1 cellular context compared by ENCODE assay signal in the genomic region with DNA sequence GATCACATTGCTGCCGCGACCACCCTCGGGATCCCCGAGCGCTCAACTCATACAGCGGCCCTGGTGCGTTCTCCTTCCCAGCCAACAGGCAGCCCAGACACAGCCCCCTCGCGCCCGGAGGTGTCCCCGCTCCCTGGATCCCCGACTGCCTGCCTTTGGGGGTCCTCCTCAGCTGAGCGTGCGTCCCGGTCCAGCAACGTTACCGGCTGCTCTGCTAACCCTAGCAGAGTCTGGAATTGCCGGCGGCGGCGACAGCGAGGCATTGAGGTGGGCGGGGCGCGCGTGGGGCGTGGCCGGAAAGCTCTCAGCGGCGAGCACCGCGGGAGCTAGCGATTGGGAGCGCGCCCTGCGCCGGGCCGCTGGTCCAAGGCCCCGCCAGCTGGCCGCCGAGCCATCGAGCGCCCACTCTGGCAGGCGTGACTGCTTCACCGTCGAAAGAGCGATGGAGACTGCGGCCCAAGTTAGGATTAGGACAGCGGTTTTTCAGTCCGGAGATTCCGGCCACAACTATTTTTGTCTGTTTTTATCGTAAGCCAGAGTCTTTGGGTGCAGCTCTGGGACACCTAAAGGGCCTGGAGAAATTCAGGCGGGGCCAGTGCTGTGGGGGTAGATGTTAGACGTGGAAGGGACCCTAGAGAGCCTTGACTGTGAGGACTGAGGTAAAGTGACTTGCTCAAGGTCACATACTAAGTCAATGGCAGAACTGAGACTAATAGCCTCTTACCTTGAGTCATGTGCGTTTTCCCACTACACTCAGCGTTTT.
TF ChIP-seq lines count a peak whose summit lies in the region.

A gene (minus strand): TSS at position 232 of the 763 bp plus-strand sequence. CDS start 17,575 bp downstream, outside the sequence.

TF ChIP-seq in HepG2, 621 proteins besides CTCF, POLR2A, EP300 and RAD21 (continued from another document and continues in another):
- TF ChIP-seq, protein P1, sequence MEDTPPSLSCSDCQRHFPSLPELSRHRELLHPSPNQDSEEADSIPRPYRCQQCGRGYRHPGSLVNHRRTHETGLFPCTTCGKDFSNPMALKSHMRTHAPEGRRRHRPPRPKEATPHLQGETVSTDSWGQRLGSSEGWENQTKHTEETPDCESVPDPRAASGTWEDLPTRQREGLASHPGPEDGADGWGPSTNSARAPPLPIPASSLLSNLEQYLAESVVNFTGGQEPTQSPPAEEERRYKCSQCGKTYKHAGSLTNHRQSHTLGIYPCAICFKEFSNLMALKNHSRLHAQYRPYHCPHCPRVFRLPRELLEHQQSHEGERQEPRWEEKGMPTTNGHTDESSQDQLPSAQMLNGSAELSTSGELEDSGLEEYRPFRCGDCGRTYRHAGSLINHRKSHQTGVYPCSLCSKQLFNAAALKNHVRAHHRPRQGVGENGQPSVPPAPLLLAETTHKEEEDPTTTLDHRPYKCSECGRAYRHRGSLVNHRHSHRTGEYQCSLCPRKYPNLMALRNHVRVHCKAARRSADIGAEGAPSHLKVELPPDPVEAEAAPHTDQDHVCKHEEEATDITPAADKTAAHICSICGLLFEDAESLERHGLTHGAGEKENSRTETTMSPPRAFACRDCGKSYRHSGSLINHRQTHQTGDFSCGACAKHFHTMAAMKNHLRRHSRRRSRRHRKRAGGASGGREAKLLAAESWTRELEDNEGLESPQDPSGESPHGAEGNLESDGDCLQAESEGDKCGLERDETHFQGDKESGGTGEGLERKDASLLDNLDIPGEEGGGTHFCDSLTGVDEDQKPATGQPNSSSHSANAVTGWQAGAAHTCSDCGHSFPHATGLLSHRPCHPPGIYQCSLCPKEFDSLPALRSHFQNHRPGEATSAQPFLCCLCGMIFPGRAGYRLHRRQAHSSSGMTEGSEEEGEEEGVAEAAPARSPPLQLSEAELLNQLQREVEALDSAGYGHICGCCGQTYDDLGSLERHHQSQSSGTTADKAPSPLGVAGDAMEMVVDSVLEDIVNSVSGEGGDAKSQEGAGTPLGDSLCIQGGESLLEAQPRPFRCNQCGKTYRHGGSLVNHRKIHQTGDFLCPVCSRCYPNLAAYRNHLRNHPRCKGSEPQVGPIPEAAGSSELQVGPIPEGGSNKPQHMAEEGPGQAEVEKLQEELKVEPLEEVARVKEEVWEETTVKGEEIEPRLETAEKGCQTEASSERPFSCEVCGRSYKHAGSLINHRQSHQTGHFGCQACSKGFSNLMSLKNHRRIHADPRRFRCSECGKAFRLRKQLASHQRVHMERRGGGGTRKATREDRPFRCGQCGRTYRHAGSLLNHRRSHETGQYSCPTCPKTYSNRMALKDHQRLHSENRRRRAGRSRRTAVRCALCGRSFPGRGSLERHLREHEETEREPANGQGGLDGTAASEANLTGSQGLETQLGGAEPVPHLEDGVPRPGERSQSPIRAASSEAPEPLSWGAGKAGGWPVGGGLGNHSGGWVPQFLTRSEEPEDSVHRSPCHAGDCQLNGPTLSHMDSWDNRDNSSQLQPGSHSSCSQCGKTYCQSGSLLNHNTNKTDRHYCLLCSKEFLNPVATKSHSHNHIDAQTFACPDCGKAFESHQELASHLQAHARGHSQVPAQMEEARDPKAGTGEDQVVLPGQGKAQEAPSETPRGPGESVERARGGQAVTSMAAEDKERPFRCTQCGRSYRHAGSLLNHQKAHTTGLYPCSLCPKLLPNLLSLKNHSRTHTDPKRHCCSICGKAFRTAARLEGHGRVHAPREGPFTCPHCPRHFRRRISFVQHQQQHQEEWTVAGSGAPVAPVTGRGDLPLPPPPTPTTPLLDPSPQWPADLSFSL (CRISPR knock-in tag; IDR thresholded peaks at IDR 0.05): peak; percentile 30
- 0 out of 2 replicates have a peak, but pooled peaks have one; percentile 66 for TF ChIP-seq ATRX (CRISPR knock-in tag; IDR thresholded peaks at IDR 0.05; ENCODE audit: borderline replicate concordance)
- peak; percentile 99 for TF ChIP-seq MXD4 (CRISPR knock-in tag; IDR thresholded peaks at IDR 0.05)
- TF ChIP-seq, protein P2, sequence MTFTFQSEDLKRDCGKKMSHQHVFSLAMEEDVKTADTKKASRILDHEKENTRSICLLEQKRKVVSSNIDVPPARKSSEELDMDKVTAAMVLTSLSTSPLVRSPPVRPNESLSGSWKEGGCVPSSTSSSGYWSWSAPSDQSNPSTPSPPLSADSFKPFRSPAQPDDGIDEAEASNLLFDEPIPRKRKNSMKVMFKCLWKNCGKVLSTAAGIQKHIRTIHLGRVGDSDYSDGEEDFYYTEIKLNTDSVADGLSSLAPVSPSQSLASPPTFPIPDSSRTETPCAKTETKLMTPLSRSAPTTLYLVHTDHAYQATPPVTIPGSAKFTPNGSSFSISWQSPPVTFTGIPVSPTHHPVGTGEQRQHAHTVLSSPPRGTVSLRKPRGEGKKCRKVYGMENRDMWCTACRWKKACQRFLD (CRISPR knock-in tag; IDR thresholded peaks at IDR 0.05; ENCODE audit: borderline replicate concordance): peak; percentile 96; the same call in 1 of the 2 replicates
- TF ChIP-seq ZNF180 (CRISPR knock-in tag; IDR thresholded peaks at IDR 0.05; ENCODE audit: borderline replicate concordance, low read depth): 0 out of 2 replicates have a peak, but pooled peaks have one; percentile 78
- peak; percentile 83; the same call in 1 of the 2 replicates for TF ChIP-seq HOXA7 (CRISPR knock-in tag; IDR thresholded peaks at IDR 0.05)
- TF ChIP-seq, protein P3, sequence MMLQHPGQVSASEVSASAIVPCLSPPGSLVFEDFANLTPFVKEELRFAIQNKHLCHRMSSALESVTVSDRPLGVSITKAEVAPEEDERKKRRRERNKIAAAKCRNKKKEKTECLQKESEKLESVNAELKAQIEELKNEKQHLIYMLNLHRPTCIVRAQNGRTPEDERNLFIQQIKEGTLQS (CRISPR knock-in tag; IDR thresholded peaks at IDR 0.05): peak; percentile 71
- TF ChIP-seq, protein P4, sequence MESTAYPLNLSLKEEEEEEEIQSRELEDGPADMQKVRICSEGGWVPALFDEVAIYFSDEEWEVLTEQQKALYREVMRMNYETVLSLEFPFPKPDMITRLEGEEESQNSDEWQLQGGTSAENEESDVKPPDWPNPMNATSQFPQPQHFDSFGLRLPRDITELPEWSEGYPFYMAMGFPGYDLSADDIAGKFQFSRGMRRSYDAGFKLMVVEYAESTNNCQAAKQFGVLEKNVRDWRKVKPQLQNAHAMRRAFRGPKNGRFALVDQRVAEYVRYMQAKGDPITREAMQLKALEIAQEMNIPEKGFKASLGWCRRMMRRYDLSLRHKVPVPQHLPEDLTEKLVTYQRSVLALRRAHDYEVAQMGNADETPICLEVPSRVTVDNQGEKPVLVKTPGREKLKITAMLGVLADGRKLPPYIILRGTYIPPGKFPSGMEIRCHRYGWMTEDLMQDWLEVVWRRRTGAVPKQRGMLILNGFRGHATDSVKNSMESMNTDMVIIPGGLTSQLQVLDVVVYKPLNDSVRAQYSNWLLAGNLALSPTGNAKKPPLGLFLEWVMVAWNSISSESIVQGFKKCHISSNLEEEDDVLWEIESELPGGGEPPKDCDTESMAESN (CRISPR knock-in tag; conservative IDR thresholded peaks at IDR 0.05): peak; percentile 99
- peak; percentile 100 for TF ChIP-seq FOXC1 (CRISPR knock-in tag; IDR thresholded peaks at IDR 0.05; ENCODE audit: borderline replicate concordance)
- TF ChIP-seq ZBTB42 (CRISPR knock-in tag; IDR thresholded peaks at IDR 0.05): peak; percentile 86; the same call in 1 of the 2 replicates
- TF ChIP-seq, protein P5, sequence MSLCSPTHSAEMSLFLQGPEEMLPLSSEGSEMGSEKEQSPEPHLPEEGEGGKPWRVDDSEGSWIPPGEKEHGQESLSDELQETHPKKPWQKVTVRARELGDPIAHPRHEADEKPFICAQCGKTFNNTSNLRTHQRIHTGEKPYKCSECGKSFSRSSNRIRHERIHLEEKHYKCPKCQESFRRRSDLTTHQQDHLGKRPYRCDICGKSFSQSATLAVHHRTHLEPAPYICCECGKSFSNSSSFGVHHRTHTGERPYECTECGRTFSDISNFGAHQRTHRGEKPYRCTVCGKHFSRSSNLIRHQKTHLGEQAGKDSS (CRISPR knock-in tag; IDR thresholded peaks at IDR 0.05; ENCODE audit: borderline replicate concordance, low read depth): peak; percentile 100
- TF ChIP-seq, protein P6, sequence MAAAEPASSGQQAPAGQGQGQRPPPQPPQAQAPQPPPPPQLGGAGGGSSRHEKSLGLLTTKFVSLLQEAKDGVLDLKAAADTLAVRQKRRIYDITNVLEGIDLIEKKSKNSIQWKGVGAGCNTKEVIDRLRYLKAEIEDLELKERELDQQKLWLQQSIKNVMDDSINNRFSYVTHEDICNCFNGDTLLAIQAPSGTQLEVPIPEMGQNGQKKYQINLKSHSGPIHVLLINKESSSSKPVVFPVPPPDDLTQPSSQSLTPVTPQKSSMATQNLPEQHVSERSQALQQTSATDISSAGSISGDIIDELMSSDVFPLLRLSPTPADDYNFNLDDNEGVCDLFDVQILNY (CRISPR knock-in tag; conservative IDR thresholded peaks at IDR 0.05): peak; percentile 95
- peak; percentile 99 for TF ChIP-seq ZNF891 (CRISPR knock-in tag; IDR thresholded peaks at IDR 0.05)
- TF ChIP-seq ZBTB21 (CRISPR knock-in tag; IDR thresholded peaks at IDR 0.05): peak; percentile 67; the same call in 1 of the 2 replicates
- TF ChIP-seq ZNF563 (CRISPR knock-in tag; IDR thresholded peaks at IDR 0.05): peak; percentile 99
- TF ChIP-seq, protein P7, sequence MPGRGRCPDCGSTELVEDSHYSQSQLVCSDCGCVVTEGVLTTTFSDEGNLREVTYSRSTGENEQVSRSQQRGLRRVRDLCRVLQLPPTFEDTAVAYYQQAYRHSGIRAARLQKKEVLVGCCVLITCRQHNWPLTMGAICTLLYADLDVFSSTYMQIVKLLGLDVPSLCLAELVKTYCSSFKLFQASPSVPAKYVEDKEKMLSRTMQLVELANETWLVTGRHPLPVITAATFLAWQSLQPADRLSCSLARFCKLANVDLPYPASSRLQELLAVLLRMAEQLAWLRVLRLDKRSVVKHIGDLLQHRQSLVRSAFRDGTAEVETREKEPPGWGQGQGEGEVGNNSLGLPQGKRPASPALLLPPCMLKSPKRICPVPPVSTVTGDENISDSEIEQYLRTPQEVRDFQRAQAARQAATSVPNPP (CRISPR knock-in tag; IDR thresholded peaks at IDR 0.05): peak; percentile 98
- TF ChIP-seq, protein P8, sequence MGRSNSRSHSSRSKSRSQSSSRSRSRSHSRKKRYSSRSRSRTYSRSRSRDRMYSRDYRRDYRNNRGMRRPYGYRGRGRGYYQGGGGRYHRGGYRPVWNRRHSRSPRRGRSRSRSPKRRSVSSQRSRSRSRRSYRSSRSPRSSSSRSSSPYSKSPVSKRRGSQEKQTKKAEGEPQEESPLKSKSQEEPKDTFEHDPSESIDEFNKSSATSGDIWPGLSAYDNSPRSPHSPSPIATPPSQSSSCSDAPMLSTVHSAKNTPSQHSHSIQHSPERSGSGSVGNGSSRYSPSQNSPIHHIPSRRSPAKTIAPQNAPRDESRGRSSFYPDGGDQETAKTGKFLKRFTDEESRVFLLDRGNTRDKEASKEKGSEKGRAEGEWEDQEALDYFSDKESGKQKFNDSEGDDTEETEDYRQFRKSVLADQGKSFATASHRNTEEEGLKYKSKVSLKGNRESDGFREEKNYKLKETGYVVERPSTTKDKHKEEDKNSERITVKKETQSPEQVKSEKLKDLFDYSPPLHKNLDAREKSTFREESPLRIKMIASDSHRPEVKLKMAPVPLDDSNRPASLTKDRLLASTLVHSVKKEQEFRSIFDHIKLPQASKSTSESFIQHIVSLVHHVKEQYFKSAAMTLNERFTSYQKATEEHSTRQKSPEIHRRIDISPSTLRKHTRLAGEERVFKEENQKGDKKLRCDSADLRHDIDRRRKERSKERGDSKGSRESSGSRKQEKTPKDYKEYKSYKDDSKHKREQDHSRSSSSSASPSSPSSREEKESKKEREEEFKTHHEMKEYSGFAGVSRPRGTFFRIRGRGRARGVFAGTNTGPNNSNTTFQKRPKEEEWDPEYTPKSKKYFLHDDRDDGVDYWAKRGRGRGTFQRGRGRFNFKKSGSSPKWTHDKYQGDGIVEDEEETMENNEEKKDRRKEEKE (IDR thresholded peaks at IDR 0.05): no peak
- TF ChIP-seq EHMT2 (IDR thresholded peaks at IDR 0.05; ENCODE audit: borderline replicate concordance, low read depth, low read length): 0 out of 2 replicates have a peak, but pooled peaks have one; percentile 1
- TF ChIP-seq MED8 (CRISPR knock-in tag; IDR thresholded peaks at IDR 0.05; ENCODE audit: insufficient replicate concordance): peak; percentile 76
- TF ChIP-seq, protein P9, sequence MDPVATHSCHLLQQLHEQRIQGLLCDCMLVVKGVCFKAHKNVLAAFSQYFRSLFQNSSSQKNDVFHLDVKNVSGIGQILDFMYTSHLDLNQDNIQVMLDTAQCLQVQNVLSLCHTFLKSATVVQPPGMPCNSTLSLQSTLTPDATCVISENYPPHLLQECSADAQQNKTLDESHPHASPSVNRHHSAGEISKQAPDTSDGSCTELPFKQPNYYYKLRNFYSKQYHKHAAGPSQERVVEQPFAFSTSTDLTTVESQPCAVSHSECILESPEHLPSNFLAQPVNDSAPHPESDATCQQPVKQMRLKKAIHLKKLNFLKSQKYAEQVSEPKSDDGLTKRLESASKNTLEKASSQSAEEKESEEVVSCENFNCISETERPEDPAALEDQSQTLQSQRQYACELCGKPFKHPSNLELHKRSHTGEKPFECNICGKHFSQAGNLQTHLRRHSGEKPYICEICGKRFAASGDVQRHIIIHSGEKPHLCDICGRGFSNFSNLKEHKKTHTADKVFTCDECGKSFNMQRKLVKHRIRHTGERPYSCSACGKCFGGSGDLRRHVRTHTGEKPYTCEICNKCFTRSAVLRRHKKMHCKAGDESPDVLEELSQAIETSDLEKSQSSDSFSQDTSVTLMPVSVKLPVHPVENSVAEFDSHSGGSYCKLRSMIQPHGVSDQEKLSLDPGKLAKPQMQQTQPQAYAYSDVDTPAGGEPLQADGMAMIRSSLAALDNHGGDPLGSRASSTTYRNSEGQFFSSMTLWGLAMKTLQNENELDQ (CRISPR knock-in tag; IDR thresholded peaks at IDR 0.05; ENCODE audit: borderline replicate concordance): 0 out of 2 replicates have a peak, but pooled peaks have one; percentile 18
- TF ChIP-seq SATB2 (CRISPR knock-in tag; IDR thresholded peaks at IDR 0.05): peak; percentile 98
- no peak for TF ChIP-seq NPAS2 (CRISPR knock-in tag; IDR thresholded peaks at IDR 0.05; ENCODE audit: borderline replicate concordance)
- TF ChIP-seq, protein P10, sequence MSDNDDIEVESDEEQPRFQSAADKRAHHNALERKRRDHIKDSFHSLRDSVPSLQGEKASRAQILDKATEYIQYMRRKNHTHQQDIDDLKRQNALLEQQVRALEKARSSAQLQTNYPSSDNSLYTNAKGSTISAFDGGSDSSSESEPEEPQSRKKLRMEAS (IDR thresholded peaks at IDR 0.05): peak; percentile 88
- peak; percentile 93; the same call in 1 of the 2 replicates for TF ChIP-seq ZNF747 (CRISPR knock-in tag; IDR thresholded peaks at IDR 0.05; ENCODE audit: borderline replicate concordance)
- TF ChIP-seq, protein P11, sequence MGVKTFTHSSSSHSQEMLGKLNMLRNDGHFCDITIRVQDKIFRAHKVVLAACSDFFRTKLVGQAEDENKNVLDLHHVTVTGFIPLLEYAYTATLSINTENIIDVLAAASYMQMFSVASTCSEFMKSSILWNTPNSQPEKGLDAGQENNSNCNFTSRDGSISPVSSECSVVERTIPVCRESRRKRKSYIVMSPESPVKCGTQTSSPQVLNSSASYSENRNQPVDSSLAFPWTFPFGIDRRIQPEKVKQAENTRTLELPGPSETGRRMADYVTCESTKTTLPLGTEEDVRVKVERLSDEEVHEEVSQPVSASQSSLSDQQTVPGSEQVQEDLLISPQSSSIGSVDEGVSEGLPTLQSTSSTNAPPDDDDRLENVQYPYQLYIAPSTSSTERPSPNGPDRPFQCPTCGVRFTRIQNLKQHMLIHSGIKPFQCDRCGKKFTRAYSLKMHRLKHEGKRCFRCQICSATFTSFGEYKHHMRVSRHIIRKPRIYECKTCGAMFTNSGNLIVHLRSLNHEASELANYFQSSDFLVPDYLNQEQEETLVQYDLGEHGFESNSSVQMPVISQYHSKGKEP (CRISPR knock-in tag; IDR thresholded peaks at IDR 0.05): peak; percentile 97
- TF ChIP-seq ZNF569 (CRISPR knock-in tag; IDR thresholded peaks at IDR 0.05; ENCODE audit: borderline replicate concordance): no peak; the same call in 1 of the 2 replicates
- peak; percentile 92; the same call in 1 of the 2 replicates for TF ChIP-seq HNRNPUL1 (IDR thresholded peaks at IDR 0.05; ENCODE audit: low read depth, low read length)
- peak; percentile 100 for TF ChIP-seq SRY (CRISPR knock-in tag; IDR thresholded peaks at IDR 0.05)
- 0 out of 2 replicates have a peak, but pooled peaks have one; percentile 23 for TF ChIP-seq SMARCC2 (IDR thresholded peaks at IDR 0.05)
- no peak for TF ChIP-seq ZNF382 (CRISPR knock-in tag; IDR thresholded peaks at IDR 0.05; ENCODE audit: borderline replicate concordance)
- peak; percentile 92 for TF ChIP-seq MIXL1 (CRISPR knock-in tag; IDR thresholded peaks at IDR 0.05)
